In genomic region chr9:135959814-135960213, GRCh38 we compare ENCODE assay signal across 8 cellular contexts. TPM values are rescaled to one million over a fixed set of nuclear protein-coding genes. Genes with fewer than 3 reads are reported as not detected.
DNase-seq lines count a peak whose midpoint lies in the region; ATAC-seq and TF ChIP-seq lines count a peak whose summit lies in the region.

No MANE protein-coding gene starts in this region.

- H3K4me1 Mint-ChIP-seq in stimulated activated naive CD8-positive, alpha-beta T cell treated with anti-CD3 and anti-CD28 coated beads, Interleukin-15, Interleukin-2, amounts not matched to agents 100 ng/mL and 50 ng/mL, for 24 hours (ENCODE audit: low read depth) = peaks cover 33% of the 10 kb centered on the region

- intact Hi-C loops in mammary epithelial cell (cut with micrococcal nuclease) = loop anchor here (5.0 kb wide), 2 partner anchors 163 to 258 kb away; partner anchors contain the start of gene KCNT1

- no peaks in the 10 kb centered on the region for H3K27me3 ChIP-seq in mammary epithelial cell (ENCODE audit: insufficient read depth, low read length)
- no peaks in the 10 kb centered on the region for H3K27me3 ChIP-seq in mononuclear cell (ENCODE audit: insufficient read depth, low read length)

- H4K20me1 ChIP-seq in mammary epithelial cell (ENCODE audit: insufficient read depth, low read length) = no peaks in the 10 kb centered on the region

- peak overlapping the region; percentile 57 for H3K27ac Mint-ChIP-seq in stimulated activated naive CD8-positive, alpha-beta T cell treated with anti-CD3 and anti-CD28 coated beads, Interleukin-15, Interleukin-2, amounts not matched to agents 100 ng/mL and 50 ng/mL, for 24 hours

- peak overlapping the region; percentile 37 for H3K27ac ChIP-seq in mammary epithelial cell (ENCODE audit: insufficient read depth, low read depth, low read length)

- H3K4me1 ChIP-seq in mammary epithelial cell (ENCODE audit: insufficient read depth, low read length) (peaks cover 13% of the 10 kb centered on the region), mononuclear cell (ENCODE audit: insufficient read depth, low read length) (peaks cover 41% of the 10 kb centered on the region)

- H3K9me3 Mint-ChIP-seq in stimulated activated naive CD8-positive, alpha-beta T cell treated with anti-CD3 and anti-CD28 coated beads, Interleukin-15, Interleukin-2, amounts not matched to agents 100 ng/mL and 50 ng/mL, for 24 hours = no peaks in the 10 kb centered on the region

- no peak for DNase-seq in stimulated activated naive CD8-positive, alpha-beta T cell treated with anti-CD3 and anti-CD28 coated beads, Interleukin-15, Interleukin-2, amounts not matched to agents 100 U/mL and 50 U/mL, for 24 hours
- DNase-seq in mammary epithelial cell (no peak), NCI-H1694 (lab: John Stamatoyannopoulos, UW) (no peak), amygdala (lab: John Stamatoyannopoulos, UW) (no peak), superior temporal gyrus (ENCODE audit: extremely low spot score) (no peak)

- peak overlapping the region; percentile 86 for H3K4me3 Mint-ChIP-seq in stimulated activated naive CD8-positive, alpha-beta T cell treated with anti-CD3 and anti-CD28 coated beads, Interleukin-15, Interleukin-2, amounts not matched to agents 100 ng/mL and 50 ng/mL, for 24 hours

- H3K27me3 Mint-ChIP-seq in stimulated activated naive CD8-positive, alpha-beta T cell treated with anti-CD3 and anti-CD28 coated beads, Interleukin-15, Interleukin-2, amounts not matched to agents 100 ng/mL and 50 ng/mL, for 24 hours = no peaks in the 10 kb centered on the region

- H2AFZ ChIP-seq in mammary epithelial cell (ENCODE audit: low read depth, low read length) = peak overlapping the region; percentile 94

- CTCF ChIA-PET in mammary epithelial cell (lab: Charles Lee; ENCODE audit: low non-redundant PET) = no interaction called here

- TF ChIP-seq CTCF in mammary epithelial cell (conservative IDR thresholded peaks at IDR 0.05 in 1 of 2, IDR thresholded peaks at IDR 0.05 in 1 of 2; ENCODE audit: extremely low read depth in 1 of 2, insufficient read depth in 1 of 2, low read depth in 1 of 2, low read length in 2 of 2) = no peak

- H3K9me3 ChIP-seq in mammary epithelial cell (replicated peaks; ENCODE audit: insufficient read depth, low read length) = no peaks in the 10 kb centered on the region
- no peaks in the 10 kb centered on the region for H3K9me3 ChIP-seq in mononuclear cell (ENCODE audit: low read depth, low read length)

- BruUV-seq in mammary epithelial cell (replicated peaks; lab: Mats Ljungman, UMichigan) = no TSS peak

- H3K36me3 Mint-ChIP-seq in stimulated activated naive CD8-positive, alpha-beta T cell treated with anti-CD3 and anti-CD28 coated beads, Interleukin-15, Interleukin-2, amounts not matched to agents 100 ng/mL and 50 ng/mL, for 24 hours (ENCODE audit: low read depth) = peaks cover 8% of the 10 kb centered on the region

- ATAC-seq in stimulated activated naive CD8-positive, alpha-beta T cell treated with anti-CD3 and anti-CD28 coated beads, Interleukin-15, Interleukin-2, amounts not matched to agents 100 U/mL and 50 U/mL, for 24 hours = no peak
- ATAC-seq in HG03196 (IDR thresholded peaks at IDR 0.05; ENCODE audit: unreplicated experiment) = no peak

- peak overlapping the region; percentile 83 for H3K4me2 ChIP-seq in mammary epithelial cell (ENCODE audit: insufficient read depth, low read depth, low read length)

- peaks cover 59% of the 10 kb centered on the region for H3K79me2 ChIP-seq in mammary epithelial cell (ENCODE audit: insufficient read depth, low read length)

- H3K4me3 ChIP-seq in mammary epithelial cell (replicated peaks in 1 of 3; ENCODE audit: insufficient read depth in 1 of 3, low read depth in 2 of 3, low read length in 3 of 3) (peak overlapping the region; percentile 60 to 92 (median 68)), mononuclear cell (ENCODE audit: low read length) (peak overlapping the region; percentile 65)

- H3K9ac ChIP-seq in mammary epithelial cell (ENCODE audit: insufficient read depth, low read length) = peak overlapping the region; percentile 84

- in situ Hi-C loops in mammary epithelial cell (cut with MboI; ENCODE audit: low sequenced_read_pairs in 2 of 2) = loop anchor here in 1 of 2 donors (10.0 to 25.0 kb wide), 2 partner anchors 165 to 302 kb away; no protein-coding TSS in a partner anchor

- dilution Hi-C loops in mammary epithelial cell (cut with HindIII; ENCODE audit: low sequenced_read_pairs) = loop anchor here (5.0 kb wide), 1 partner anchor 58 kb away; no protein-coding TSS in a partner anchor

- 72% methylated on average over 9 of the region's 9 CpGs for WGBS in mammary epithelial cell (ENCODE audit: low coverage, missing lambda C conversion rate)

- no peaks in the 10 kb centered on the region for H3K36me3 ChIP-seq in mammary epithelial cell (ENCODE audit: insufficient read depth, low read length)

RNA-seq across cellular contexts. Expression of gene UBAC1, which starts 1.4 kb away (rescaled TPM):
- total RNA-seq in mammary epithelial cell (10 to 100 TPM; 39.2 to 43.4 TPM), mononuclear cell (19.3 TPM)
- 48.8 TPM for polyA plus RNA-seq in mammary epithelial cell
- polyA minus RNA-seq in mammary epithelial cell = 47.1 TPM

RNA-seq across cellular contexts. Expression of gene CAMSAP1, which starts 52.5 kb away (rescaled TPM):
- total RNA-seq in mammary epithelial cell (10 to 100 TPM; 23.5 to 25.5 TPM), mononuclear cell (17.2 TPM)
- 6.0 TPM for polyA plus RNA-seq in mammary epithelial cell
- polyA minus RNA-seq in mammary epithelial cell = 25.7 TPM
